21 cellular contexts compared by ENCODE assay signal in the genomic region with DNA sequence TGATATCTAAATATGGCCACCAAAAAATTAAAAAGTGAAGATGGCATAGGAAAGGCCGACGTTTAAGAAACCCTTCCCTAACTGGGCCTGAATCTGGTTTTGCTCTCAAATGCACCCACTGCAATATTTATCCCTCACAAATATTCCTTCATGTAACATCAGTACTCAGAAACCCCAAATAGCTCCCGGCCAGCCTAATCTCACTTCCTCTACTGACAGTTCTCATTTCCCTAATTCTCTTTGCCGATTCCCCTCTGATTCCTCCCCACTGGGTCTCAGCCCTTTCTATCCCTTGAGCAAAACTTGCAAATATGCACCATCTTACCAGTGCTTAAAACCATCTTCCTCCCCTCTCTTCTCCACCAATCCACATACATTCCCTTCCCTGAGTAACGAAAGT. TPM values are rescaled to one million over a fixed set of nuclear protein-coding genes. Genes with fewer than 3 reads are reported as not detected.
DNase-seq lines count a peak whose midpoint lies in the region; ATAC-seq and TF ChIP-seq lines count a peak whose summit lies in the region.
"Had no signal": no experiment of that assay in that cellular context is flagged by ENCODE, and none has a peak within 500 bp of the region (broad histone marks: within the 10 kb centered on the region; RNA-seq: fewer than 3 reads in every experiment).

No MANE protein-coding gene starts in this region.

- H3K4me1 ChIP-seq in right cardiac atrium (ENCODE audit: control insufficient read depth, insufficient read depth, low read length) (no peaks in the 10 kb centered on the region), upper lobe of right lung (no peaks in the 10 kb centered on the region)

- intact Hi-C loops in Right ventricle myocardium inferior (cut with DNase I) (no loop called here), right cardiac atrium (cut with DNase I) (no loop called here), upper lobe of right lung (cut with DNase I) (no loop called here)

- no peak overlapping the region for H3K4me3 ChIP-seq in right cardiac atrium (ENCODE audit: low read length)
- H3K4me3 ChIP-seq in upper lobe of right lung: no peak overlapping the region
- H3K4me3 ChIP-seq: cardiac muscle cell had no signal

- no peaks in the 10 kb centered on the region for H3K4me1 Mint-ChIP-seq in T-helper 2 cell treated with Interferon-gamma antibody and Interleukin-4, amounts not matched to agents 5 μg/mL and 100 μg/mL, for 36 hours (ENCODE audit: low read depth)

- WGBS in right cardiac atrium: 66% methylated on average over 5 of the region's 5 CpGs

- H3K27ac ChIP-seq in right cardiac atrium (ENCODE audit: low read length) (no peak overlapping the region), upper lobe of right lung (no peak overlapping the region)
- H3K27ac ChIP-seq: 22Rv1, cardiac muscle cell had no signal

- no peak overlapping the region for H3K27ac Mint-ChIP-seq in T-helper 2 cell treated with Interferon-gamma antibody and Interleukin-4, amounts not matched to agents 5 μg/mL and 100 μg/mL, for 36 hours
- H3K27ac Mint-ChIP-seq: activated naive CD8-positive, alpha-beta T cell treated with anti-CD3 and anti-CD28 coated beads, Interleukin-2, amount 50 U/mL, for 24 hours had no signal

- H3K27me3 Mint-ChIP-seq in T-helper 2 cell treated with Interferon-gamma antibody and Interleukin-4, amounts not matched to agents 5 μg/mL and 100 μg/mL, for 36 hours (ENCODE audit: low read depth): peaks cover 11% of the 10 kb centered on the region

- H3K4me3 Mint-ChIP-seq in T-helper 2 cell treated with Interferon-gamma antibody and Interleukin-4, amounts not matched to agents 5 μg/mL and 100 μg/mL, for 36 hours: no peak overlapping the region
- H3K4me3 Mint-ChIP-seq: activated naive CD8-positive, alpha-beta T cell treated with anti-CD3 and anti-CD28 coated beads, Interleukin-2, amount 50 U/mL, for 24 hours had no signal

- TF ChIP-seq CTCF in upper lobe of right lung (IDR thresholded peaks at IDR 0.05): no peak

- H3K9me3 Mint-ChIP-seq in T-helper 2 cell treated with Interferon-gamma antibody and Interleukin-4, amounts not matched to agents 5 μg/mL and 100 μg/mL, for 36 hours: no peaks in the 10 kb centered on the region
- H3K9me3 Mint-ChIP-seq: activated naive CD8-positive, alpha-beta T cell treated with anti-CD3 and anti-CD28 coated beads, Interleukin-2, amount 50 U/mL, for 24 hours had no signal

- DNase-seq in Right ventricle myocardium inferior (ENCODE audit: missing footprints) (no peak), right cardiac atrium (no peak), RPMI8226 (peak; percentile 4), upper lobe of right lung (no peak), NCI-H1092 treated with DMSO at 0.1 percent for 48 hours (lab: John Stamatoyannopoulos, UW) (no peak)
- no peak for DNase-seq in T-helper 2 cell treated with Interferon-gamma antibody and Interleukin-4, amounts not matched to agents 5 μg/mL and 100 μg/mL, for 36 hours (ENCODE audit: low spot score)
- DNase-seq: activated CD4-positive, alpha-beta T cell treated with anti-CD3 and anti-CD28 coated beads, Interleukin-2, amount 50 U/mL, for 4 hours; activated naive CD8-positive, alpha-beta T cell treated with anti-CD3 and anti-CD28 coated beads, Interleukin-2, amount 50 U/mL, for 24 hours; activated T-cell treated with anti-CD3 and anti-CD28 coated beads, Interleukin-2, amount 50 U/mL, for 48 hours; effector memory CD4-positive, alpha-beta T cell; HCEC 1CT; NCI-H2081 treated with DMSO at 0.1 percent for 48 hours; NCI-H748 treated with DMSO at 0.1 percent for 48 hours; SHP77 had no signal

- H3K36me3 ChIP-seq in upper lobe of right lung: no peaks in the 10 kb centered on the region
- H3K36me3 ChIP-seq: cardiac muscle cell had no signal

- peak; percentile 39 for ATAC-seq in Right ventricle myocardium inferior
- ATAC-seq in right cardiac atrium: no peak
- peak; percentile 76 for ATAC-seq in HG03159 (IDR thresholded peaks at IDR 0.05; ENCODE audit: unreplicated experiment)
- peak; percentile 65 for ATAC-seq in upper lobe of right lung
- ATAC-seq in HG03095 (IDR thresholded peaks at IDR 0.05; ENCODE audit: unreplicated experiment): no peak
- ATAC-seq: activated naive CD8-positive, alpha-beta T cell treated with anti-CD3 and anti-CD28 coated beads, Interleukin-2, amount 50 U/mL, for 24 hours had no signal

- no peaks in the 10 kb centered on the region for H3K27me3 ChIP-seq in right cardiac atrium (ENCODE audit: control insufficient read depth, insufficient read depth)
- no peaks in the 10 kb centered on the region for H3K27me3 ChIP-seq in upper lobe of right lung

- H3K9me3 ChIP-seq in right cardiac atrium (ENCODE audit: control insufficient read depth, low read length): no peaks in the 10 kb centered on the region
- H3K9me3 ChIP-seq in upper lobe of right lung: no peaks in the 10 kb centered on the region

- H3K36me3 Mint-ChIP-seq in T-helper 2 cell treated with Interferon-gamma antibody and Interleukin-4, amounts not matched to agents 5 μg/mL and 100 μg/mL, for 36 hours (ENCODE audit: low read depth): no peaks in the 10 kb centered on the region

RNA-seq across cellular contexts. Expression of gene KCNK10, which starts 23.2 kb away (rescaled TPM):
- total RNA-seq in Right ventricle myocardium inferior: not detected
- not detected for total RNA-seq in right cardiac atrium
- not detected for polyA plus RNA-seq in right cardiac atrium
- 0.09 TPM for total RNA-seq in upper lobe of right lung
- total RNA-seq: cardiac muscle cell, G401, HT-29, subcutaneous adipose tissue had no signal
- polyA plus RNA-seq: cardiac muscle cell had no signal

Comparison
In these comparisons a context has a peak if more than half of its experiments do, and no peak if none do; other contexts are left out.
1. ATAC-seq: peak in Right ventricle myocardium inferior (single experiment), HG03159 (single experiment) and upper lobe of right lung (single experiment); none in right cardiac atrium (0 of 2) and HG03095 (single experiment).